21 cellular contexts compared by ENCODE assay signal in genomic region chr6:130991422-130992144, GRCh38.
A peak's percentile ranks its signal among the peaks of the same experiment; 100 is the strongest.
DNase-seq lines count a peak whose midpoint lies in the region; ATAC-seq and TF ChIP-seq lines count a peak whose summit lies in the region.
"Had no signal": no experiment of that assay in that cellular context is flagged by ENCODE, and none has a peak within 500 bp of the region (broad histone marks: within the 10 kb centered on the region; RNA-seq: fewer than 3 reads in every experiment).

No MANE protein-coding gene starts in this region.

- CTCF ChIA-PET in WTC11 (lab: Charles Lee) (no interaction called here), MCF 10A (lab: Yijun Ruan, JAX) (interaction anchor here (0.5 to 0.8 kb wide), 3 partner anchors 46 to 124 kb away, joined by 3 to 4 read pairs (median 3); no protein-coding TSS in a partner anchor)

- H3K4me1 Mint-ChIP-seq in WTC11 (peaks cover 52% of the 10 kb centered on the region), endothelial cell (ENCODE audit: unreplicated experiment) (peaks cover 36% of the 10 kb centered on the region), MCF 10A (ENCODE audit: insufficient read depth, unreplicated experiment) (no peaks in the 10 kb centered on the region)
- H3K4me1 Mint-ChIP-seq: CD14-positive monocyte; CD8-positive, alpha-beta memory T cell had no signal

- ATAC-seq in WTC11: no peak
- ATAC-seq in left ventricle myocardium superior: peak; percentile 75
- peak; percentile 84 for ATAC-seq in sciatic nerve
- ATAC-seq: PC-3 had no signal

- TF ChIP-seq CTCF in WTC11 (IDR thresholded peaks at IDR 0.05) (no peak), endothelial cell (IDR thresholded peaks at IDR 0.05; ENCODE audit: unreplicated experiment) (no peak), MCF 10A (IDR thresholded peaks at IDR 0.05; ENCODE audit: unreplicated experiment) (no peak)

- POLR2A ChIA-PET in WTC11 (lab: Charles Lee) (no interaction called here), MCF 10A (lab: Yijun Ruan, JAX) (no interaction called here)

- H3K9me3 Mint-ChIP-seq in WTC11 (peaks cover 3% of the 10 kb centered on the region; the same call in 1 of the 2 replicates), endothelial cell (ENCODE audit: unreplicated experiment) (no peaks in the 10 kb centered on the region), MCF 10A (ENCODE audit: unreplicated experiment) (no peaks in the 10 kb centered on the region)

- H3K4me3 Mint-ChIP-seq in WTC11 (no peak overlapping the region), endothelial cell (ENCODE audit: unreplicated experiment) (no peak overlapping the region), MCF 10A (ENCODE audit: unreplicated experiment) (no peak overlapping the region)
- H3K4me3 Mint-ChIP-seq: CD14-positive monocyte; CD8-positive, alpha-beta memory T cell had no signal

- H3K36me3 Mint-ChIP-seq in WTC11: no peaks in the 10 kb centered on the region
- peaks cover 17% of the 10 kb centered on the region for H3K36me3 Mint-ChIP-seq in endothelial cell (ENCODE audit: low read depth, unreplicated experiment)
- peaks cover 4% of the 10 kb centered on the region for H3K36me3 Mint-ChIP-seq in MCF 10A (ENCODE audit: insufficient read depth, unreplicated experiment)
- H3K36me3 Mint-ChIP-seq: CD14-positive monocyte had no signal

- no TSS peak for BruUV-seq in MCF 10A (replicated peaks; lab: Mats Ljungman, UMichigan)

- DNase-seq in WTC11 (ENCODE audit: low spot score): no peak
- DNase-seq in endothelial cell (ENCODE audit: low spot score): no peak
- DNase-seq in left ventricle myocardium superior: no peak
- DNase-seq in sciatic nerve (ENCODE audit: low spot score): no peak
- DNase-seq in occipital lobe (lab: John Stamatoyannopoulos, UW): no peak
- DNase-seq in GM19240 (ENCODE audit: insufficient read length, low spot score): no peak
- DNase-seq in MCF 10A (ENCODE audit: unreplicated experiment): no peak
- DNase-seq: BE2C; CD8-positive, alpha-beta memory T cell; DMS79 treated with DMSO at 0.1 percent for 48 hours; GF-D8; HCEC 1CT; NCI-H1092; NCI-H1436; NCI-H187; NCI-H2171 treated with DMSO at 0.1 percent for 48 hours; NCI-H524; NCI-H748 treated with DMSO at 0.1 percent for 48 hours; PC-3; SHP77 had no signal

- H3K27me3 Mint-ChIP-seq in WTC11 (ENCODE audit: low read depth) (no peaks in the 10 kb centered on the region), endothelial cell (ENCODE audit: unreplicated experiment) (peaks cover 2% of the 10 kb centered on the region), MCF 10A (ENCODE audit: insufficient read depth, unreplicated experiment) (no peaks in the 10 kb centered on the region)
- H3K27me3 Mint-ChIP-seq: CD8-positive, alpha-beta memory T cell had no signal

- intact Hi-C loops in left ventricle myocardium superior (cut with micrococcal nuclease) (no loop called here), sciatic nerve (cut with DNase I) (no loop called here), MCF 10A (cut with micrococcal nuclease) (no loop called here)

- H3K27ac Mint-ChIP-seq in WTC11 (0 out of 2 replicates have a peak overlapping the region, but pooled peaks have one; percentile 24), endothelial cell (ENCODE audit: unreplicated experiment) (peak overlapping the region; percentile 67), MCF 10A (ENCODE audit: low read depth, unreplicated experiment) (no peak overlapping the region)
- H3K27ac Mint-ChIP-seq: CD14-positive monocyte had no signal

TF ChIP-seq in WTC11, 78 proteins besides CTCF, POLR2A, EP300 and RAD21:
- TF ChIP-seq ZNF671 (CRISPR knock-in tag; IDR thresholded peaks at IDR 0.05): no peak
- no peak for TF ChIP-seq SOX15 (CRISPR knock-in tag; IDR thresholded peaks at IDR 0.05)
- TF ChIP-seq MLX (CRISPR knock-in tag; IDR thresholded peaks at IDR 0.05): no peak
- TF ChIP-seq ZMAT4 (CRISPR knock-in tag; IDR thresholded peaks at IDR 0.05): no peak
- TF ChIP-seq ZNF263 (CRISPR knock-in tag; IDR thresholded peaks at IDR 0.05; ENCODE audit: low read depth): no peak
- no peak for TF ChIP-seq CDX4 (CRISPR knock-in tag; IDR thresholded peaks at IDR 0.05; ENCODE audit: borderline replicate concordance)
